ENCODE assay signal across 22 cellular contexts in the genomic region with DNA sequence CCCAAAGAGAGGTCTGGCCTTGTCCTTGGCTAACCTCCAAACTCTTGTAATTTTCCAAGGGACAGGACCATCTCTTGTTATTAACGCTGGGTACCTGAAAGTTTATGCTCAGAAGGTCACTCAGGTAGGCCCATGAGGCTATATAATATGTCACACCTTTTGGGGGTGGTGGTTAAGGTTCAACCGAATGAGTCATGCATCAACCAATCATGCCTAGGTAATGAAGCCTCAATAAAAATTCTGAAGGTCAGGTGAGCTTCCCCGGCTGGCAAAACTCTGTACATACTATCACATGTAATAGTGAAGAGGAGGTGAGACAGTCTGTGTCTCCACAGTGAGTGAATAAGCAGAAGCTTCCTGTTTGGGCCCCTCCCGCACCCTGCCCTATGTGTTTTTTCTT.
"Had no signal": no experiment of that assay in that cellular context is flagged by ENCODE, and none has a peak within 500 bp of the region (broad histone marks: within the 10 kb centered on the region; RNA-seq: fewer than 3 reads in every experiment).

No MANE protein-coding gene starts in this region.

- H3K36me3 ChIP-seq: adrenal gland had no signal

- H3K4me1 ChIP-seq: adrenal gland had no signal

- ATAC-seq: activated CD4-positive, CD25-positive, alpha-beta regulatory T cell treated with anti-CD3 and anti-CD28 coated beads, Interleukin-2, amount 50 U/mL, for 24 hours; activated CD8-positive, alpha-beta T cell treated with anti-CD3 and anti-CD28 coated beads, Interleukin-2, amount 10 ng/mL, durations not matched to agents 7 days and 5 days; Right ventricle myocardium inferior had no signal

- H3K27ac Mint-ChIP-seq: activated CD8-positive, alpha-beta T cell treated with anti-CD3 and anti-CD28 coated beads, Interleukin-2, amount 10 ng/mL, durations not matched to agents 7 days and 5 days; activated naive CD8-positive, alpha-beta T cell treated with anti-CD3 and anti-CD28 coated beads, Interleukin-2, amount 10 ng/mL, durations not matched to agents 7 days and 5 days; T-helper 1 cell treated with Interleukin-12 subunit alpha and Interleukin-12 subunit beta and Interleukin-4 antibody, amounts not matched to agents 30 μg/mL and 1 μg/mL, for 36 hours had no signal

- H3K27me3 Mint-ChIP-seq: activated naive CD8-positive, alpha-beta T cell treated with anti-CD3 and anti-CD28 coated beads, Interleukin-2, amount 10 ng/mL, durations not matched to agents 7 days and 5 days had no signal

- H3K27me3 ChIP-seq: adrenal gland had no signal

- H3K27ac ChIP-seq: adrenal gland, SK-N-MC had no signal

- H3K36me3 Mint-ChIP-seq: activated naive CD8-positive, alpha-beta T cell treated with anti-CD3 and anti-CD28 coated beads, Interleukin-2, amount 10 ng/mL, durations not matched to agents 7 days and 5 days had no signal

- H3K4me3 Mint-ChIP-seq: activated CD8-positive, alpha-beta T cell treated with anti-CD3 and anti-CD28 coated beads, Interleukin-2, amount 10 ng/mL, durations not matched to agents 7 days and 5 days; activated naive CD8-positive, alpha-beta T cell treated with anti-CD3 and anti-CD28 coated beads, Interleukin-2, amount 10 ng/mL, durations not matched to agents 7 days and 5 days; T-helper 1 cell treated with Interleukin-12 subunit alpha and Interleukin-12 subunit beta and Interleukin-4 antibody, amounts not matched to agents 30 μg/mL and 1 μg/mL, for 36 hours had no signal

- H3K4me3 ChIP-seq: adrenal gland, SK-N-MC had no signal

- DNase-seq: activated CD4-positive, alpha-beta T cell treated with anti-CD3 and anti-CD28 coated beads for 4 hours; activated CD4-positive, alpha-beta T cell treated with anti-CD3 and anti-CD28 coated beads, Interleukin-2, amount 50 U/mL, for 4 hours; activated CD8-positive, alpha-beta memory T cell treated with anti-CD3 and anti-CD28 coated beads, Interleukin-2, amount 50 U/mL, for 48 hours; activated CD8-positive, alpha-beta T cell treated with anti-CD3 and anti-CD28 coated beads, Interleukin-2, amount 10 ng/mL, durations not matched to agents 7 days and 5 days; activated naive CD4-positive, alpha-beta T cell treated with anti-CD3 and anti-CD28 coated beads, Interleukin-2, amount 50 U/mL, for 16 hours; activated naive CD8-positive, alpha-beta T cell treated with anti-CD3 and anti-CD28 coated beads, Interleukin-2, amount 10 ng/mL, durations not matched to agents 7 days and 5 days; activated T-cell treated with anti-CD3 and anti-CD28 coated beads, Interleukin-2, amount 50 U/mL, for 1 hour; adrenal gland; anterior cingulate cortex; cerebellar nuclear complex; KG1; NCI-H1048; NCI-H1417; NCI-H1930; NCI-H345; NCI-H510A; NCI-H526 treated with DMSO at 0.1 percent for 48 hours; NCI-H82 had no signal

- H3K4me1 Mint-ChIP-seq: activated naive CD8-positive, alpha-beta T cell treated with anti-CD3 and anti-CD28 coated beads, Interleukin-2, amount 10 ng/mL, durations not matched to agents 7 days and 5 days had no signal
